ENCODE assay signal across 1 cellular context in the genomic region with DNA sequence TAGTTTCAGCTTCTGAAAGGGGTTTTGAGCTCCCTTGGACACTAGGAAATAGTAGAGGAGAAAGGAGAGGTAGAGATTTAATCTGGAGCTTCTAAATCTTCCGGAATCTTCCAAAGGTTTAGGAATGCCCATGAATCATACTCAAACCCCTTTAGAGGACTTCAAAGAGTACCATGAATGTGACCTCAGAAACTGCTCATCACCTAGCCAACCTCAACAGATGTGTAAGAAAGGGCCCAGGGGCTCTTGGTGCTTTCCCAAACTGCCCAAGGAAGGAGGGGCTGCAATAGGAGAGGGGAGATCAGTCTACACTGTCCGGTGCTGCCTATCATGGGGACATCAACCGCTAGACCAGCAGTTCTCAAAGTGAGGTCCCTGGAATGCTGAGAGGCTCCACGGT.
A peak's percentile ranks its signal among the peaks of the same experiment; 100 is the strongest.
TF ChIP-seq lines count a peak whose summit lies in the region.

No MANE protein-coding gene starts in this region.

TF ChIP-seq in GM12878, 131 proteins besides CTCF, POLR2A, EP300 and RAD21 (continued from another document):
- TF ChIP-seq MTA2 (IDR thresholded peaks at IDR 0.05; ENCODE audit: low read depth): no peak
- TF ChIP-seq, protein P1, sequence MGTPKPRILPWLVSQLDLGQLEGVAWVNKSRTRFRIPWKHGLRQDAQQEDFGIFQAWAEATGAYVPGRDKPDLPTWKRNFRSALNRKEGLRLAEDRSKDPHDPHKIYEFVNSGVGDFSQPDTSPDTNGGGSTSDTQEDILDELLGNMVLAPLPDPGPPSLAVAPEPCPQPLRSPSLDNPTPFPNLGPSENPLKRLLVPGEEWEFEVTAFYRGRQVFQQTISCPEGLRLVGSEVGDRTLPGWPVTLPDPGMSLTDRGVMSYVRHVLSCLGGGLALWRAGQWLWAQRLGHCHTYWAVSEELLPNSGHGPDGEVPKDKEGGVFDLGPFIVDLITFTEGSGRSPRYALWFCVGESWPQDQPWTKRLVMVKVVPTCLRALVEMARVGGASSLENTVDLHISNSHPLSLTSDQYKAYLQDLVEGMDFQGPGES (IDR thresholded peaks at IDR 0.05): no peak
- 0 out of 2 replicates have a peak, but pooled peaks have one; percentile 20 for TF ChIP-seq IKZF1 (conservative IDR thresholded peaks at IDR 0.05)
- no peak for TF ChIP-seq JUND (IDR thresholded peaks at IDR 0.05; ENCODE audit: low read depth, low read length)
- TF ChIP-seq, protein P2, sequence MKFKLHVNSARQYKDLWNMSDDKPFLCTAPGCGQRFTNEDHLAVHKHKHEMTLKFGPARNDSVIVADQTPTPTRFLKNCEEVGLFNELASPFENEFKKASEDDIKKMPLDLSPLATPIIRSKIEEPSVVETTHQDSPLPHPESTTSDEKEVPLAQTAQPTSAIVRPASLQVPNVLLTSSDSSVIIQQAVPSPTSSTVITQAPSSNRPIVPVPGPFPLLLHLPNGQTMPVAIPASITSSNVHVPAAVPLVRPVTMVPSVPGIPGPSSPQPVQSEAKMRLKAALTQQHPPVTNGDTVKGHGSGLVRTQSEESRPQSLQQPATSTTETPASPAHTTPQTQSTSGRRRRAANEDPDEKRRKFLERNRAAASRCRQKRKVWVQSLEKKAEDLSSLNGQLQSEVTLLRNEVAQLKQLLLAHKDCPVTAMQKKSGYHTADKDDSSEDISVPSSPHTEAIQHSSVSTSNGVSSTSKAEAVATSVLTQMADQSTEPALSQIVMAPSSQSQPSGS (IDR thresholded peaks at IDR 0.05; ENCODE audit: low read length): no peak
- no peak for TF ChIP-seq SMARCA5 (IDR thresholded peaks at IDR 0.05)
- TF ChIP-seq MXI1 (IDR thresholded peaks at IDR 0.05; ENCODE audit: low read depth, low read length): no peak
- no peak for TF ChIP-seq NR2C2 (IDR thresholded peaks at IDR 0.05; ENCODE audit: borderline replicate concordance, control insufficient read depth, insufficient read length, low read depth)
- no peak for TF ChIP-seq ESRRA (IDR thresholded peaks at IDR 0.05; ENCODE audit: low read length)
- TF ChIP-seq PML (IDR thresholded peaks at IDR 0.05; ENCODE audit: low read length): no peak
- TF ChIP-seq GABPA (IDR thresholded peaks at IDR 0.05; ENCODE audit: low read depth): no peak
- TF ChIP-seq TCF7 (IDR thresholded peaks at IDR 0.05; ENCODE audit: borderline replicate concordance): peak; percentile 76
- no peak for TF ChIP-seq CBX5 (IDR thresholded peaks at IDR 0.05; ENCODE audit: low read depth)
- TF ChIP-seq RB1 (IDR thresholded peaks at IDR 0.05; ENCODE audit: borderline replicate concordance): no peak
- no peak for TF ChIP-seq ZNF384 (IDR thresholded peaks at IDR 0.05; ENCODE audit: borderline replicate concordance, low read depth, low read length)
- no peak for TF ChIP-seq NRF1 (conservative IDR thresholded peaks at IDR 0.05; ENCODE audit: low read depth, low read length)
- TF ChIP-seq CBX3 (IDR thresholded peaks at IDR 0.05; ENCODE audit: borderline replicate concordance, low read depth): no peak
- no peak for TF ChIP-seq MEF2A (IDR thresholded peaks at IDR 0.05; ENCODE audit: insufficient read depth, low read depth, low read length)
- no peak for TF ChIP-seq TCF12 (IDR thresholded peaks at IDR 0.05; ENCODE audit: low read depth, low read length)
- no peak for TF ChIP-seq MYC (IDR thresholded peaks at IDR 0.05; ENCODE audit: insufficient read depth, insufficient read length, insufficient replicate concordance, low read length, severe bottlenecking)
- TF ChIP-seq, protein P3, sequence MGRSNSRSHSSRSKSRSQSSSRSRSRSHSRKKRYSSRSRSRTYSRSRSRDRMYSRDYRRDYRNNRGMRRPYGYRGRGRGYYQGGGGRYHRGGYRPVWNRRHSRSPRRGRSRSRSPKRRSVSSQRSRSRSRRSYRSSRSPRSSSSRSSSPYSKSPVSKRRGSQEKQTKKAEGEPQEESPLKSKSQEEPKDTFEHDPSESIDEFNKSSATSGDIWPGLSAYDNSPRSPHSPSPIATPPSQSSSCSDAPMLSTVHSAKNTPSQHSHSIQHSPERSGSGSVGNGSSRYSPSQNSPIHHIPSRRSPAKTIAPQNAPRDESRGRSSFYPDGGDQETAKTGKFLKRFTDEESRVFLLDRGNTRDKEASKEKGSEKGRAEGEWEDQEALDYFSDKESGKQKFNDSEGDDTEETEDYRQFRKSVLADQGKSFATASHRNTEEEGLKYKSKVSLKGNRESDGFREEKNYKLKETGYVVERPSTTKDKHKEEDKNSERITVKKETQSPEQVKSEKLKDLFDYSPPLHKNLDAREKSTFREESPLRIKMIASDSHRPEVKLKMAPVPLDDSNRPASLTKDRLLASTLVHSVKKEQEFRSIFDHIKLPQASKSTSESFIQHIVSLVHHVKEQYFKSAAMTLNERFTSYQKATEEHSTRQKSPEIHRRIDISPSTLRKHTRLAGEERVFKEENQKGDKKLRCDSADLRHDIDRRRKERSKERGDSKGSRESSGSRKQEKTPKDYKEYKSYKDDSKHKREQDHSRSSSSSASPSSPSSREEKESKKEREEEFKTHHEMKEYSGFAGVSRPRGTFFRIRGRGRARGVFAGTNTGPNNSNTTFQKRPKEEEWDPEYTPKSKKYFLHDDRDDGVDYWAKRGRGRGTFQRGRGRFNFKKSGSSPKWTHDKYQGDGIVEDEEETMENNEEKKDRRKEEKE (IDR thresholded peaks at IDR 0.05): no peak
- no peak for TF ChIP-seq RCOR1 (conservative IDR thresholded peaks at IDR 0.05; ENCODE audit: low read depth, low read length)
- TF ChIP-seq RELA (IDR thresholded peaks at IDR 0.05; ENCODE audit: borderline replicate concordance, partially characterized antibody): no peak
- TF ChIP-seq SMC3 (IDR thresholded peaks at IDR 0.05; ENCODE audit: borderline replicate concordance, low read length): no peak
- no peak for TF ChIP-seq KLF5 (IDR thresholded peaks at IDR 0.05; ENCODE audit: partially characterized antibody)
- TF ChIP-seq RUNX3 (IDR thresholded peaks at IDR 0.05; ENCODE audit: low read length): peak; percentile 51
- no peak for TF ChIP-seq TAF1 (IDR thresholded peaks at IDR 0.05; ENCODE audit: borderline replicate concordance, low read depth, low read length)
- no peak for TF ChIP-seq SUZ12 (IDR thresholded peaks at IDR 0.05; ENCODE audit: unreplicated experiment)
- no peak for TF ChIP-seq HCFC1 (IDR thresholded peaks at IDR 0.05; ENCODE audit: low read length)
- TF ChIP-seq, protein P4, sequence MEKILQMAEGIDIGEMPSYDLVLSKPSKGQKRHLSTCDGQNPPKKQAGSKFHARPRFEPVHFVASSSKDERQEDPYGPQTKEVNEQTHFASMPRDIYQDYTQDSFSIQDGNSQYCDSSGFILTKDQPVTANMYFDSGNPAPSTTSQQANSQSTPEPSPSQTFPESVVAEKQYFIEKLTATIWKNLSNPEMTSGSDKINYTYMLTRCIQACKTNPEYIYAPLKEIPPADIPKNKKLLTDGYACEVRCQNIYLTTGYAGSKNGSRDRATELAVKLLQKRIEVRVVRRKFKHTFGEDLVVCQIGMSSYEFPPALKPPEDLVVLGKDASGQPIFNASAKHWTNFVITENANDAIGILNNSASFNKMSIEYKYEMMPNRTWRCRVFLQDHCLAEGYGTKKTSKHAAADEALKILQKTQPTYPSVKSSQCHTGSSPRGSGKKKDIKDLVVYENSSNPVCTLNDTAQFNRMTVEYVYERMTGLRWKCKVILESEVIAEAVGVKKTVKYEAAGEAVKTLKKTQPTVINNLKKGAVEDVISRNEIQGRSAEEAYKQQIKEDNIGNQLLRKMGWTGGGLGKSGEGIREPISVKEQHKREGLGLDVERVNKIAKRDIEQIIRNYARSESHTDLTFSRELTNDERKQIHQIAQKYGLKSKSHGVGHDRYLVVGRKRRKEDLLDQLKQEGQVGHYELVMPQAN (conservative IDR thresholded peaks at IDR 0.05): no peak
- no peak for TF ChIP-seq KAT2A (conservative IDR thresholded peaks at IDR 0.05; ENCODE audit: control insufficient read depth, low read depth, low read length)
- TF ChIP-seq JUNB (IDR thresholded peaks at IDR 0.05): peak; percentile 28; the same call in 1 of the 2 replicates
- TF ChIP-seq POLR2AphosphoS5 (IDR thresholded peaks at IDR 0.05; ENCODE audit: low read length): no peak
- TF ChIP-seq, protein P5, sequence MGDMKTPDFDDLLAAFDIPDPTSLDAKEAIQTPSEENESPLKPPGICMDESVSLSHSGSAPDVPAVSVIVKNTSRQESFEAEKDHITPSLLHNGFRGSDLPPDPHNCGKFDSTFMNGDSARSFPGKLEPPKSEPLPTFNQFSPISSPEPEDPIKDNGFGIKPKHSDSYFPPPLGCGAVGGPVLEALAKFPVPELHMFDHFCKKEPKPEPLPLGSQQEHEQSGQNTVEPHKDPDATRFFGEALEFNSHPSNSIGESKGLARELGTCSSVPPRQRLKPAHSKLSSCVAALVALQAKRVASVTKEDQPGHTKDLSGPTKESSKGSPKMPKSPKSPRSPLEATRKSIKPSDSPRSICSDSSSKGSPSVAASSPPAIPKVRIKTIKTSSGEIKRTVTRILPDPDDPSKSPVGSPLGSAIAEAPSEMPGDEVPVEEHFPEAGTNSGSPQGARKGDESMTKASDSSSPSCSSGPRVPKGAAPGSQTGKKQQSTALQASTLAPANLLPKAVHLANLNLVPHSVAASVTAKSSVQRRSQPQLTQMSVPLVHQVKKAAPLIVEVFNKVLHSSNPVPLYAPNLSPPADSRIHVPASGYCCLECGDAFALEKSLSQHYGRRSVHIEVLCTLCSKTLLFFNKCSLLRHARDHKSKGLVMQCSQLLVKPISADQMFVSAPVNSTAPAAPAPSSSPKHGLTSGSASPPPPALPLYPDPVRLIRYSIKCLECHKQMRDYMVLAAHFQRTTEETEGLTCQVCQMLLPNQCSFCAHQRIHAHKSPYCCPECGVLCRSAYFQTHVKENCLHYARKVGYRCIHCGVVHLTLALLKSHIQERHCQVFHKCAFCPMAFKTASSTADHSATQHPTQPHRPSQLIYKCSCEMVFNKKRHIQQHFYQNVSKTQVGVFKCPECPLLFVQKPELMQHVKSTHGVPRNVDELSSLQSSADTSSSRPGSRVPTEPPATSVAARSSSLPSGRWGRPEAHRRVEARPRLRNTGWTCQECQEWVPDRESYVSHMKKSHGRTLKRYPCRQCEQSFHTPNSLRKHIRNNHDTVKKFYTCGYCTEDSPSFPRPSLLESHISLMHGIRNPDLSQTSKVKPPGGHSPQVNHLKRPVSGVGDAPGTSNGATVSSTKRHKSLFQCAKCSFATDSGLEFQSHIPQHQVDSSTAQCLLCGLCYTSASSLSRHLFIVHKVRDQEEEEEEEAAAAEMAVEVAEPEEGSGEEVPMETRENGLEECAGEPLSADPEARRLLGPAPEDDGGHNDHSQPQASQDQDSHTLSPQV (IDR thresholded peaks at IDR 0.05): no peak
- no peak for TF ChIP-seq BACH1 (IDR thresholded peaks at IDR 0.05; ENCODE audit: borderline replicate concordance)
